Comparison of ENCODE assay signal across 1 cellular context in genomic region chr9:3741729-3742128, GRCh38.
TF ChIP-seq lines count a peak whose summit lies in the region.

No MANE protein-coding gene starts in this region.

TF ChIP-seq in GM23338, 12 proteins besides CTCF, POLR2A, EP300 and RAD21:
- TF ChIP-seq POLR2AphosphoS5 (IDR thresholded peaks at IDR 0.05; ENCODE audit: low read depth) (no peak), REST (IDR thresholded peaks at IDR 0.05; ENCODE audit: unreplicated experiment) (no peak), EZH2 (IDR thresholded peaks at IDR 0.05; ENCODE audit: low read depth, unreplicated experiment) (no peak), ZNF462 (CRISPR knock-in tag; IDR thresholded peaks at IDR 0.05) (no peak), ETS1 (IDR thresholded peaks at IDR 0.05) (no peak), EZH2phosphoT487 (IDR thresholded peaks at IDR 0.05; ENCODE audit: unreplicated experiment) (no peak), JUNB (IDR thresholded peaks at IDR 0.05; ENCODE audit: unreplicated experiment) (no peak), ZNF114 (CRISPR knock-in tag; IDR thresholded peaks at IDR 0.05) (no peak), ZNF331 (CRISPR knock-in tag; IDR thresholded peaks at IDR 0.05; ENCODE audit: low read depth) (no peak), CREB1 (CRISPR knock-in tag; IDR thresholded peaks at IDR 0.05; ENCODE audit: low read depth) (no peak), STAT1 (IDR thresholded peaks at IDR 0.05; ENCODE audit: unreplicated experiment) (no peak), NANOG (IDR thresholded peaks at IDR 0.05; ENCODE audit: borderline replicate concordance) (no peak)
